Comparison of ENCODE assay signal across 8 cellular contexts in the genomic region with DNA sequence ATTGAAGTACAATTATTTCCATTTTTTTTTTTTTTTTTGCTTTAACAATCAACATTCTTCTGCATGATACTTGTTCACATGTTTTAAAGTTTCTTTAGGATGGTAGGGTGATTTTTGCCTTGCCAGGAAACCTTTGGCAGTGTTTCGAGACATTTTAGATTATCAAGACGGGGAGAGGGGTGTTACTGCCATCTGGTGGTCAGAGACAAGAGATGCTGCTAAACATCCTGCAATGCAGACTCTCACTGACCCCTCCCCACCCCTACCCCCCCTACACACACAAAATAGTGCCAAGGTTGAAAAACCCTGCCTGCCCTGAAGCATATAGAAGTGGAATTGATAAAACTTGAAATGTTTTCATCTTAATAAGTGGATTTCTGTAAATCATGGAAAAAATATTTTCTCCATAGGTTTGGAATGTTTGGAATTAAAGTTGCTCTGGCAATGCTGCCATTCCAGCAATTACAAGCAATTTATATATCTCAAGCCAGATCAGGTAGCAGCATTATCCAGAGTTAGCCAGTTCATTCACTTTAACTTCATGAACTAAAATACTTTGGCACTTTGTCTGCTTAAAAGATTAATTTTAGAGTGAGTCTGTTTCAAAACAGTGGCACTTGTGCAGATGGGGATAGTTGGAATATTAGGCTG.
A peak's percentile ranks its signal among the peaks of the same experiment; 100 is the strongest.
DNase-seq lines count a peak whose midpoint lies in the region; ATAC-seq, FAIRE-seq and TF ChIP-seq lines count a peak whose summit lies in the region.

No MANE protein-coding gene starts in this region.

- peaks cover 0 to 15% (median 0%) of the 10 kb centered on the region in 3 donors for H3K36me3 ChIP-seq in tibial nerve

- DNase-seq in AG04450 (ENCODE audit: low read depth, low spot score) (peak; percentile 29), GM12891 (ENCODE audit: insufficient read length, low spot score) (peak; percentile 27), NCI-H2227 treated with DMSO at 0.1 percent for 48 hours (lab: John Stamatoyannopoulos, UW) (peak; percentile 59), tibial nerve (ENCODE audit: low spot score in 2 of 2) (peak in 1 of 2 donors; percentile 22)
- DNase-seq in activated CD4-positive, alpha-beta T cell treated with anti-CD3 and anti-CD28 coated beads, Interleukin-2, amount 10 ng/mL, durations not matched to agents 7 days and 5 days, result peak; percentile 62
- peak in 9 of 10 donors; percentile 5 to 69 (median 47) for DNase-seq in naive thymus-derived CD8-positive, alpha-beta T cell

- H3K27ac Mint-ChIP-seq in activated CD4-positive, alpha-beta T cell treated with anti-CD3 and anti-CD28 coated beads, Interleukin-2, amount 10 ng/mL, durations not matched to agents 7 days and 5 days, result no peak overlapping the region
- no peak overlapping the region for H3K27ac Mint-ChIP-seq in naive thymus-derived CD8-positive, alpha-beta T cell

- H3K4me3 Mint-ChIP-seq in activated CD4-positive, alpha-beta T cell treated with anti-CD3 and anti-CD28 coated beads, Interleukin-2, amount 10 ng/mL, durations not matched to agents 7 days and 5 days, result no peak overlapping the region
- no peak overlapping the region for H3K4me3 Mint-ChIP-seq in naive thymus-derived CD8-positive, alpha-beta T cell

- ATAC-seq in HG03064 (IDR thresholded peaks at IDR 0.05; ENCODE audit: low read depth, unreplicated experiment) (peak; percentile 65), esophagus mucosa (peak; percentile 62)
- peak; percentile 52 to 53 for ATAC-seq in naive thymus-derived CD8-positive, alpha-beta T cell

- peak; percentile 80 for FAIRE-seq in GM12891 (lab: Jason Lieb, UNC)

- H3K4me1 Mint-ChIP-seq in activated CD4-positive, alpha-beta T cell treated with anti-CD3 and anti-CD28 coated beads, Interleukin-2, amount 10 ng/mL, durations not matched to agents 7 days and 5 days, result no peaks in the 10 kb centered on the region
- peaks cover 0 to 5% (median 3%) of the 10 kb centered on the region in 4 donors for H3K4me1 Mint-ChIP-seq in naive thymus-derived CD8-positive, alpha-beta T cell

- H3K4me1 ChIP-seq in tibial nerve, result peaks cover 0 to 7% (median 0%) of the 10 kb centered on the region in 4 donors

- TF ChIP-seq POLR2A in GM12891 (IDR thresholded peaks at IDR 0.05; ENCODE audit: low read depth, low read length), result no peak
- TF ChIP-seq POLR2A in tibial nerve (IDR thresholded peaks at IDR 0.05), result no peak

- H3K27me3 ChIP-seq in AG04450 (ENCODE audit: control insufficient read depth, insufficient read depth, low read length) (no peaks in the 10 kb centered on the region), tibial nerve (no peaks in the 10 kb centered on the region)

- no peaks in the 10 kb centered on the region for H3K9me3 ChIP-seq in AG04450 (ENCODE audit: control insufficient read depth, insufficient read depth, low read length)
- no peaks in the 10 kb centered on the region for H3K9me3 ChIP-seq in tibial nerve

- peak; percentile 88 for TF ChIP-seq CTCF in AG04450 (IDR thresholded peaks at IDR 0.05; ENCODE audit: low read depth, low read length)
- TF ChIP-seq CTCF in tibial nerve (IDR thresholded peaks at IDR 0.05), result peak; percentile 46 to 82 (median 72)

- peaks cover 2% of the 10 kb centered on the region for H3K36me3 Mint-ChIP-seq in activated CD4-positive, alpha-beta T cell treated with anti-CD3 and anti-CD28 coated beads, Interleukin-2, amount 10 ng/mL, durations not matched to agents 7 days and 5 days (ENCODE audit: low read depth)
- H3K36me3 Mint-ChIP-seq in naive thymus-derived CD8-positive, alpha-beta T cell, result peaks cover 0 to 24% (median 9%) of the 10 kb centered on the region in 3 donors

- POLR2A ChIA-PET in AG04450 (lab: Yijun Ruan, JAX), result no interaction called here
- POLR2A ChIA-PET in activated CD4-positive, alpha-beta T cell treated with anti-CD3 and anti-CD28 coated beads, Interleukin-2, amount 10 ng/mL, durations not matched to agents 7 days and 5 days (lab: Charles Lee), result no interaction called here
- POLR2A ChIA-PET in naive thymus-derived CD8-positive, alpha-beta T cell (lab: Charles Lee), result no interaction called here

- H3K9me3 Mint-ChIP-seq in activated CD4-positive, alpha-beta T cell treated with anti-CD3 and anti-CD28 coated beads, Interleukin-2, amount 10 ng/mL, durations not matched to agents 7 days and 5 days, result no peaks in the 10 kb centered on the region
- no peaks in the 10 kb centered on the region for H3K9me3 Mint-ChIP-seq in naive thymus-derived CD8-positive, alpha-beta T cell

- no peaks in the 10 kb centered on the region for H3K27me3 Mint-ChIP-seq in activated CD4-positive, alpha-beta T cell treated with anti-CD3 and anti-CD28 coated beads, Interleukin-2, amount 10 ng/mL, durations not matched to agents 7 days and 5 days
- no peaks in the 10 kb centered on the region for H3K27me3 Mint-ChIP-seq in naive thymus-derived CD8-positive, alpha-beta T cell

- no peak for TF ChIP-seq EP300 in tibial nerve (IDR thresholded peaks at IDR 0.05)

- WGBS in tibial nerve, 2 donors, result 0 to 2% methylated on average over 2 of the region's 2 CpGs

- H3K4me3 ChIP-seq in AG04450 (ENCODE audit: low read depth, low read length) (no peak overlapping the region), tibial nerve (no peak overlapping the region)

- CTCF ChIA-PET in AG04450 (lab: Charles Lee), result interaction anchor here (0.6 to 3.1 kb wide), 46 partner anchors 8 to 1591 kb away, joined by 3 to 31 read pairs (median 5); a partner anchor contains a TSS
- CTCF ChIA-PET in activated CD4-positive, alpha-beta T cell treated with anti-CD3 and anti-CD28 coated beads, Interleukin-2, amount 10 ng/mL, durations not matched to agents 7 days and 5 days (lab: Charles Lee), result no interaction called here

- H3K27ac ChIP-seq in AG04450 (ENCODE audit: low read depth, low read length) (no peak overlapping the region), tibial nerve (no peak overlapping the region)

TF ChIP-seq in GM12891, 5 proteins besides CTCF, POLR2A, EP300 and RAD21:
- TF ChIP-seq POLR2AphosphoS5 (IDR thresholded peaks at IDR 0.05; ENCODE audit: low read depth, low read length), result no peak
- TF ChIP-seq POU2F2 (IDR thresholded peaks at IDR 0.05; ENCODE audit: low read depth, low read length), result no peak
- no peak for TF ChIP-seq SPI1 (IDR thresholded peaks at IDR 0.05; ENCODE audit: low read depth, low read length)
- TF ChIP-seq PAX5 (IDR thresholded peaks at IDR 0.05; ENCODE audit: insufficient read depth, low read length, severe bottlenecking), result no peak
- no peak for TF ChIP-seq TAF1 (IDR thresholded peaks at IDR 0.05; ENCODE audit: low read depth, low read length)
